Comparison of ENCODE assay signal across 1 cellular context in genomic region chr18:49082714-49083688, GRCh38.
TF ChIP-seq lines count a peak whose summit lies in the region.

No MANE protein-coding gene starts in this region.

TF ChIP-seq in SK-N-SH treated with all-trans-retinoic acid at 6 μM for 48 hours, 23 proteins besides CTCF, POLR2A, EP300 and RAD21:
- TF ChIP-seq ZFP30 (CRISPR knock-in tag; IDR thresholded peaks at IDR 0.05): no peak
- no peak for TF ChIP-seq ZFP3 (CRISPR knock-in tag; IDR thresholded peaks at IDR 0.05)
- TF ChIP-seq PATZ1 (CRISPR knock-in tag; IDR thresholded peaks at IDR 0.05; ENCODE audit: borderline replicate concordance): no peak
- TF ChIP-seq BACH2 (CRISPR knock-in tag; IDR thresholded peaks at IDR 0.05; ENCODE audit: borderline replicate concordance): no peak
- TF ChIP-seq ZNF70 (CRISPR knock-in tag; IDR thresholded peaks at IDR 0.05): no peak
- no peak for TF ChIP-seq ZNF565 (CRISPR knock-in tag; conservative IDR thresholded peaks at IDR 0.05; ENCODE audit: low read depth)
- TF ChIP-seq ISL1 (CRISPR knock-in tag; IDR thresholded peaks at IDR 0.05): no peak
- no peak for TF ChIP-seq ZNF8 (CRISPR knock-in tag; IDR thresholded peaks at IDR 0.05)
- no peak for TF ChIP-seq RARB (CRISPR knock-in tag; IDR thresholded peaks at IDR 0.05)
- TF ChIP-seq PPARA (CRISPR knock-in tag; IDR thresholded peaks at IDR 0.05; ENCODE audit: borderline replicate concordance): no peak
- TF ChIP-seq TSHZ2 (CRISPR knock-in tag; IDR thresholded peaks at IDR 0.05): no peak
TF ChIP-seq in SK-N-SH treated with all-trans-retinoic acid at 6 μM for 48 hours: peak in this region for 0.
